Comparison of ENCODE assay signal across 1 cellular context in genomic region chr11:108498046-108498815, GRCh38.
TF ChIP-seq lines count a peak whose summit lies in the region.

TSS of gene POGLUT3 (minus strand) at chr11:108498384. CDS start at chr11:108498366, 18 bp downstream.

TF ChIP-seq in HepG2, 621 proteins besides CTCF, POLR2A, EP300 and RAD21 (continued from another document and continues in another):
- TF ChIP-seq, protein P1, sequence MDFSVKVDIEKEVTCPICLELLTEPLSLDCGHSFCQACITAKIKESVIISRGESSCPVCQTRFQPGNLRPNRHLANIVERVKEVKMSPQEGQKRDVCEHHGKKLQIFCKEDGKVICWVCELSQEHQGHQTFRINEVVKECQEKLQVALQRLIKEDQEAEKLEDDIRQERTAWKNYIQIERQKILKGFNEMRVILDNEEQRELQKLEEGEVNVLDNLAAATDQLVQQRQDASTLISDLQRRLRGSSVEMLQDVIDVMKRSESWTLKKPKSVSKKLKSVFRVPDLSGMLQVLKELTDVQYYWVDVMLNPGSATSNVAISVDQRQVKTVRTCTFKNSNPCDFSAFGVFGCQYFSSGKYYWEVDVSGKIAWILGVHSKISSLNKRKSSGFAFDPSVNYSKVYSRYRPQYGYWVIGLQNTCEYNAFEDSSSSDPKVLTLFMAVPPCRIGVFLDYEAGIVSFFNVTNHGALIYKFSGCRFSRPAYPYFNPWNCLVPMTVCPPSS (IDR thresholded peaks at IDR 0.05), result no peak
- TF ChIP-seq ATF2 (CRISPR knock-in tag; IDR thresholded peaks at IDR 0.05) (no peak), RXRA (CRISPR knock-in tag; IDR thresholded peaks at IDR 0.05) (no peak), NONO (IDR thresholded peaks at IDR 0.05) (no peak), NONO (CRISPR knock-in tag; conservative IDR thresholded peaks at IDR 0.05) (no peak; the same call in 1 of the 2 replicates), RFXAP (CRISPR knock-in tag; IDR thresholded peaks at IDR 0.05; ENCODE audit: borderline replicate concordance) (no peak), ZNF724P (CRISPR knock-in tag; IDR thresholded peaks at IDR 0.05; ENCODE audit: borderline replicate concordance) (no peak), YEATS4 (CRISPR knock-in tag; IDR thresholded peaks at IDR 0.05; ENCODE audit: borderline replicate concordance) (peak; percentile 94), FOXK2 (IDR thresholded peaks at IDR 0.05) (no peak), IKZF1 (IDR thresholded peaks at IDR 0.05) (no peak), SMYD3 (CRISPR knock-in tag; IDR thresholded peaks at IDR 0.05) (no peak), ZNF446 (CRISPR knock-in tag; IDR thresholded peaks at IDR 0.05) (no peak; the same call in none of the 2 replicates), ZNF747 (CRISPR knock-in tag; IDR thresholded peaks at IDR 0.05; ENCODE audit: borderline replicate concordance) (no peak), SMAD1 (CRISPR knock-in tag; IDR thresholded peaks at IDR 0.05; ENCODE audit: borderline replicate concordance, low read depth) (no peak), ZNF30 (CRISPR knock-in tag; IDR thresholded peaks at IDR 0.05) (0 out of 2 replicates have a peak, but pooled peaks have one; percentile 26), ZNF136 (CRISPR knock-in tag; IDR thresholded peaks at IDR 0.05; ENCODE audit: low read depth) (no peak), RARG (CRISPR knock-in tag; IDR thresholded peaks at IDR 0.05; ENCODE audit: low read depth) (no peak), ZBTB34 (CRISPR knock-in tag; IDR thresholded peaks at IDR 0.05) (0 out of 2 replicates have a peak, but pooled peaks have one; percentile 35), ZNF451 (CRISPR knock-in tag; IDR thresholded peaks at IDR 0.05) (no peak), MEIS2 (CRISPR knock-in tag; IDR thresholded peaks at IDR 0.05) (no peak), KLF11 (CRISPR knock-in tag; IDR thresholded peaks at IDR 0.05) (no peak), ZNF275 (CRISPR knock-in tag; IDR thresholded peaks at IDR 0.05; ENCODE audit: borderline replicate concordance) (no peak), ZKSCAN5 (CRISPR knock-in tag; IDR thresholded peaks at IDR 0.05) (no peak), ONECUT2 (CRISPR knock-in tag; IDR thresholded peaks at IDR 0.05) (no peak), FOSL2 (CRISPR knock-in tag; IDR thresholded peaks at IDR 0.05) (no peak), FIP1L1 (IDR thresholded peaks at IDR 0.05; ENCODE audit: borderline replicate concordance, insufficient read depth, low read depth, low read length) (no peak), TSC22D2 (CRISPR knock-in tag; IDR thresholded peaks at IDR 0.05; ENCODE audit: borderline replicate concordance) (no peak), ZNF766 (CRISPR knock-in tag; IDR thresholded peaks at IDR 0.05; ENCODE audit: borderline replicate concordance) (peak; percentile 88; the same call in 1 of the 2 replicates), ZNF788 (CRISPR knock-in tag; IDR thresholded peaks at IDR 0.05; ENCODE audit: borderline replicate concordance) (no peak), ZFAT (CRISPR knock-in tag; conservative IDR thresholded peaks at IDR 0.05) (0 out of 2 replicates have a peak, but pooled peaks have one; percentile 77), SP4 (CRISPR knock-in tag; IDR thresholded peaks at IDR 0.05) (peak; percentile 47; the same call in 1 of the 2 replicates), CHCHD3 (CRISPR knock-in tag; IDR thresholded peaks at IDR 0.05) (0 out of 2 replicates have a peak, but pooled peaks have one; percentile 65), ZBTB7A (CRISPR knock-in tag; IDR thresholded peaks at IDR 0.05) (peak; percentile 72; the same call in 1 of the 2 replicates), MAFG (CRISPR knock-in tag; IDR thresholded peaks at IDR 0.05) (no peak), BRCA1 (CRISPR knock-in tag; IDR thresholded peaks at IDR 0.05) (no peak), CC2D1A (CRISPR knock-in tag; IDR thresholded peaks at IDR 0.05) (no peak), ZNF629 (CRISPR knock-in tag; conservative IDR thresholded peaks at IDR 0.05) (no peak), SYNCRIP (IDR thresholded peaks at IDR 0.05; ENCODE audit: insufficient read depth, low read depth, low read length) (no peak), SNAPC2 (CRISPR knock-in tag; IDR thresholded peaks at IDR 0.05) (no peak), HNF4A (CRISPR knock-in tag; IDR thresholded peaks at IDR 0.05) (no peak), ZBTB1 (CRISPR knock-in tag; IDR thresholded peaks at IDR 0.05; ENCODE audit: borderline replicate concordance) (no peak)
- TF ChIP-seq, protein P2, sequence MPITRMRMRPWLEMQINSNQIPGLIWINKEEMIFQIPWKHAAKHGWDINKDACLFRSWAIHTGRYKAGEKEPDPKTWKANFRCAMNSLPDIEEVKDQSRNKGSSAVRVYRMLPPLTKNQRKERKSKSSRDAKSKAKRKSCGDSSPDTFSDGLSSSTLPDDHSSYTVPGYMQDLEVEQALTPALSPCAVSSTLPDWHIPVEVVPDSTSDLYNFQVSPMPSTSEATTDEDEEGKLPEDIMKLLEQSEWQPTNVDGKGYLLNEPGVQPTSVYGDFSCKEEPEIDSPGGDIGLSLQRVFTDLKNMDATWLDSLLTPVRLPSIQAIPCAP (CRISPR knock-in tag; IDR thresholded peaks at IDR 0.05; ENCODE audit: low read depth), result no peak; the same call in 1 of the 2 replicates
- TF ChIP-seq, protein P3, sequence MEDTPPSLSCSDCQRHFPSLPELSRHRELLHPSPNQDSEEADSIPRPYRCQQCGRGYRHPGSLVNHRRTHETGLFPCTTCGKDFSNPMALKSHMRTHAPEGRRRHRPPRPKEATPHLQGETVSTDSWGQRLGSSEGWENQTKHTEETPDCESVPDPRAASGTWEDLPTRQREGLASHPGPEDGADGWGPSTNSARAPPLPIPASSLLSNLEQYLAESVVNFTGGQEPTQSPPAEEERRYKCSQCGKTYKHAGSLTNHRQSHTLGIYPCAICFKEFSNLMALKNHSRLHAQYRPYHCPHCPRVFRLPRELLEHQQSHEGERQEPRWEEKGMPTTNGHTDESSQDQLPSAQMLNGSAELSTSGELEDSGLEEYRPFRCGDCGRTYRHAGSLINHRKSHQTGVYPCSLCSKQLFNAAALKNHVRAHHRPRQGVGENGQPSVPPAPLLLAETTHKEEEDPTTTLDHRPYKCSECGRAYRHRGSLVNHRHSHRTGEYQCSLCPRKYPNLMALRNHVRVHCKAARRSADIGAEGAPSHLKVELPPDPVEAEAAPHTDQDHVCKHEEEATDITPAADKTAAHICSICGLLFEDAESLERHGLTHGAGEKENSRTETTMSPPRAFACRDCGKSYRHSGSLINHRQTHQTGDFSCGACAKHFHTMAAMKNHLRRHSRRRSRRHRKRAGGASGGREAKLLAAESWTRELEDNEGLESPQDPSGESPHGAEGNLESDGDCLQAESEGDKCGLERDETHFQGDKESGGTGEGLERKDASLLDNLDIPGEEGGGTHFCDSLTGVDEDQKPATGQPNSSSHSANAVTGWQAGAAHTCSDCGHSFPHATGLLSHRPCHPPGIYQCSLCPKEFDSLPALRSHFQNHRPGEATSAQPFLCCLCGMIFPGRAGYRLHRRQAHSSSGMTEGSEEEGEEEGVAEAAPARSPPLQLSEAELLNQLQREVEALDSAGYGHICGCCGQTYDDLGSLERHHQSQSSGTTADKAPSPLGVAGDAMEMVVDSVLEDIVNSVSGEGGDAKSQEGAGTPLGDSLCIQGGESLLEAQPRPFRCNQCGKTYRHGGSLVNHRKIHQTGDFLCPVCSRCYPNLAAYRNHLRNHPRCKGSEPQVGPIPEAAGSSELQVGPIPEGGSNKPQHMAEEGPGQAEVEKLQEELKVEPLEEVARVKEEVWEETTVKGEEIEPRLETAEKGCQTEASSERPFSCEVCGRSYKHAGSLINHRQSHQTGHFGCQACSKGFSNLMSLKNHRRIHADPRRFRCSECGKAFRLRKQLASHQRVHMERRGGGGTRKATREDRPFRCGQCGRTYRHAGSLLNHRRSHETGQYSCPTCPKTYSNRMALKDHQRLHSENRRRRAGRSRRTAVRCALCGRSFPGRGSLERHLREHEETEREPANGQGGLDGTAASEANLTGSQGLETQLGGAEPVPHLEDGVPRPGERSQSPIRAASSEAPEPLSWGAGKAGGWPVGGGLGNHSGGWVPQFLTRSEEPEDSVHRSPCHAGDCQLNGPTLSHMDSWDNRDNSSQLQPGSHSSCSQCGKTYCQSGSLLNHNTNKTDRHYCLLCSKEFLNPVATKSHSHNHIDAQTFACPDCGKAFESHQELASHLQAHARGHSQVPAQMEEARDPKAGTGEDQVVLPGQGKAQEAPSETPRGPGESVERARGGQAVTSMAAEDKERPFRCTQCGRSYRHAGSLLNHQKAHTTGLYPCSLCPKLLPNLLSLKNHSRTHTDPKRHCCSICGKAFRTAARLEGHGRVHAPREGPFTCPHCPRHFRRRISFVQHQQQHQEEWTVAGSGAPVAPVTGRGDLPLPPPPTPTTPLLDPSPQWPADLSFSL (CRISPR knock-in tag; IDR thresholded peaks at IDR 0.05), result no peak
- TF ChIP-seq, protein P4, sequence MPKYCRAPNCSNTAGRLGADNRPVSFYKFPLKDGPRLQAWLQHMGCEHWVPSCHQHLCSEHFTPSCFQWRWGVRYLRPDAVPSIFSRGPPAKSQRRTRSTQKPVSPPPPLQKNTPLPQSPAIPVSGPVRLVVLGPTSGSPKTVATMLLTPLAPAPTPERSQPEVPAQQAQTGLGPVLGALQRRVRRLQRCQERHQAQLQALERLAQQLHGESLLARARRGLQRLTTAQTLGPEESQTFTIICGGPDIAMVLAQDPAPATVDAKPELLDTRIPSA (CRISPR knock-in tag; IDR thresholded peaks at IDR 0.05; ENCODE audit: borderline replicate concordance), result peak; percentile 81; the same call in 1 of the 2 replicates
- TF ChIP-seq, protein P5, sequence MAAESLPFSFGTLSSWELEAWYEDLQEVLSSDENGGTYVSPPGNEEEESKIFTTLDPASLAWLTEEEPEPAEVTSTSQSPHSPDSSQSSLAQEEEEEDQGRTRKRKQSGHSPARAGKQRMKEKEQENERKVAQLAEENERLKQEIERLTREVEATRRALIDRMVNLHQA (CRISPR knock-in tag; IDR thresholded peaks at IDR 0.05), result no peak
- TF ChIP-seq, protein P6, sequence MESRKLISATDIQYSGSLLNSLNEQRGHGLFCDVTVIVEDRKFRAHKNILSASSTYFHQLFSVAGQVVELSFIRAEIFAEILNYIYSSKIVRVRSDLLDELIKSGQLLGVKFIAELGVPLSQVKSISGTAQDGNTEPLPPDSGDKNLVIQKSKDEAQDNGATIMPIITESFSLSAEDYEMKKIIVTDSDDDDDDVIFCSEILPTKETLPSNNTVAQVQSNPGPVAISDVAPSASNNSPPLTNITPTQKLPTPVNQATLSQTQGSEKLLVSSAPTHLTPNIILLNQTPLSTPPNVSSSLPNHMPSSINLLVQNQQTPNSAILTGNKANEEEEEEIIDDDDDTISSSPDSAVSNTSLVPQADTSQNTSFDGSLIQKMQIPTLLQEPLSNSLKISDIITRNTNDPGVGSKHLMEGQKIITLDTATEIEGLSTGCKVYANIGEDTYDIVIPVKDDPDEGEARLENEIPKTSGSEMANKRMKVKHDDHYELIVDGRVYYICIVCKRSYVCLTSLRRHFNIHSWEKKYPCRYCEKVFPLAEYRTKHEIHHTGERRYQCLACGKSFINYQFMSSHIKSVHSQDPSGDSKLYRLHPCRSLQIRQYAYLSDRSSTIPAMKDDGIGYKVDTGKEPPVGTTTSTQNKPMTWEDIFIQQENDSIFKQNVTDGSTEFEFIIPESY (CRISPR knock-in tag; IDR thresholded peaks at IDR 0.05), result no peak
- TF ChIP-seq, protein P7, sequence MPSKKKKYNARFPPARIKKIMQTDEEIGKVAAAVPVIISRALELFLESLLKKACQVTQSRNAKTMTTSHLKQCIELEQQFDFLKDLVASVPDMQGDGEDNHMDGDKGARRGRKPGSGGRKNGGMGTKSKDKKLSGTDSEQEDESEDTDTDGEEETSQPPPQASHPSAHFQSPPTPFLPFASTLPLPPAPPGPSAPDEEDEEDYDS (CRISPR knock-in tag; IDR thresholded peaks at IDR 0.05), result no peak
- TF ChIP-seq, protein P8, sequence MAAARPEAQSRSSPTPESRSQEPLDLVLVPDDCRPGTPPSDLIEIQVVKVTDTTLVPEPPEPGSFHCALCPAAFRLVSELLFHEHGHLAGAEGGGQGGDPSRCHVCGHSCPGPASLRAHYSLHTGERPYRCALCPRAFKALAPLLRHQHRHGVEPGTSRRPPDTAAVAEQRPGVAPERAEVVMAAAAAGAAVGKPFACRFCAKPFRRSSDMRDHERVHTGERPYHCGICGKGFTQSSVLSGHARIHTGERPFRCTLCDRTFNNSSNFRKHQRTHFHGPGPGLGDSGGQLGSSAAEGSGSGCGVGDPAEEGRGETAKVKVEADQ (CRISPR knock-in tag; IDR thresholded peaks at IDR 0.05; ENCODE audit: borderline replicate concordance), result peak; percentile 74
- TF ChIP-seq, protein P9, sequence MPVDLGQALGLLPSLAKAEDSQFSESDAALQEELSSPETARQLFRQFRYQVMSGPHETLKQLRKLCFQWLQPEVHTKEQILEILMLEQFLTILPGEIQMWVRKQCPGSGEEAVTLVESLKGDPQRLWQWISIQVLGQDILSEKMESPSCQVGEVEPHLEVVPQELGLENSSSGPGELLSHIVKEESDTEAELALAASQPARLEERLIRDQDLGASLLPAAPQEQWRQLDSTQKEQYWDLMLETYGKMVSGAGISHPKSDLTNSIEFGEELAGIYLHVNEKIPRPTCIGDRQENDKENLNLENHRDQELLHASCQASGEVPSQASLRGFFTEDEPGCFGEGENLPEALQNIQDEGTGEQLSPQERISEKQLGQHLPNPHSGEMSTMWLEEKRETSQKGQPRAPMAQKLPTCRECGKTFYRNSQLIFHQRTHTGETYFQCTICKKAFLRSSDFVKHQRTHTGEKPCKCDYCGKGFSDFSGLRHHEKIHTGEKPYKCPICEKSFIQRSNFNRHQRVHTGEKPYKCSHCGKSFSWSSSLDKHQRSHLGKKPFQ (CRISPR knock-in tag; IDR thresholded peaks at IDR 0.05; ENCODE audit: insufficient replicate concordance), result peak; percentile 69
